Comparison of ENCODE assay signal across 7 cellular contexts in genomic region chr15:52005748-52006701, GRCh38. TPM values are rescaled to one million over a fixed set of nuclear protein-coding genes. Genes with fewer than 3 reads are reported as not detected.
DNase-seq lines count a peak whose midpoint lies in the region; ATAC-seq lines count a peak whose summit lies in the region.

No MANE protein-coding gene starts in this region.

- H3K27me3 ChIP-seq in SJSA1 (replicated peaks) (no peaks in the 10 kb centered on the region), right cardiac atrium (ENCODE audit: control insufficient read depth, insufficient read depth) (no peaks in the 10 kb centered on the region)

- intact Hi-C loops in right cardiac atrium (cut with DNase I) = no loop called here

- in situ Hi-C loops in G401 (cut with HindIII; ENCODE audit: low sequenced_read_pairs) = no loop called here

- ATAC-seq in GM18909 (IDR thresholded peaks at IDR 0.05; ENCODE audit: poor library complexity, unreplicated experiment) (peak; percentile 76), HG02759 (IDR thresholded peaks at IDR 0.05; ENCODE audit: unreplicated experiment) (peak; percentile 82), right cardiac atrium (peak; percentile 58 to 70)

- no peak overlapping the region for H3K4me3 ChIP-seq in SJSA1
- H3K4me3 ChIP-seq in right cardiac atrium (ENCODE audit: low read length) = no peak overlapping the region

- H3K27ac ChIP-seq in SJSA1 (peak overlapping the region; percentile 26), right cardiac atrium (ENCODE audit: low read length) (no peak overlapping the region)

- DNase-seq in SJSA1 (ENCODE audit: low read depth in 1 of 2, low spot score in 2 of 2) (peak in 1 of 2 experiments; percentile 49), right cardiac atrium (no peak), iPS-NIHi11 (ENCODE audit: low spot score) (no peak), KG1 (lab: John Stamatoyannopoulos, UW) (no peak), G401 (ENCODE audit: low spot score) (no peak)

- H3K4me1 ChIP-seq in SJSA1 (replicated peaks) = peaks cover 27% of the 10 kb centered on the region
- peaks cover 3% of the 10 kb centered on the region for H3K4me1 ChIP-seq in right cardiac atrium (ENCODE audit: control insufficient read depth, insufficient read depth, low read length)

- no peaks in the 10 kb centered on the region for H3K36me3 ChIP-seq in SJSA1

- H3K9me3 ChIP-seq in SJSA1 (replicated peaks) (no peaks in the 10 kb centered on the region), right cardiac atrium (ENCODE audit: control insufficient read depth, low read length) (no peaks in the 10 kb centered on the region)

- 71% methylated on average over 5 of the region's 5 CpGs for WGBS in right cardiac atrium

RNA-seq across cellular contexts. Expression of gene MAPK6, which starts 13.0 kb away (rescaled TPM):
- 26.0 and 56.9 TPM in 2 replicates for total RNA-seq in SJSA1 (2014; rRNA removed; shearing (Covaris generic))
- total RNA-seq in right cardiac atrium = 10 to 100 TPM; 18.4 to 22.3 (median 19.6) TPM
- polyA plus RNA-seq in right cardiac atrium = 6.1 TPM
- total RNA-seq in G401 (2014; rRNA removed; shearing (Covaris generic)) = 51.4 and 70.7 TPM in 2 replicates

RNA-seq across cellular contexts. Expression of gene LEO1, which starts 34.4 kb away (rescaled TPM):
- total RNA-seq in SJSA1 (2014; rRNA removed; shearing (Covaris generic)) = 47.7 and 51.6 TPM in 2 replicates
- 10 to 100 TPM in 3 of 4 donors, 1 to 10 TPM in 1; 7.9 to 11.8 (median 10.7) TPM for total RNA-seq in right cardiac atrium
- 11.4 TPM for polyA plus RNA-seq in right cardiac atrium
- 32.9 and 48.7 TPM in 2 replicates for total RNA-seq in G401 (2014; rRNA removed; shearing (Covaris generic))
